Comparison of ENCODE assay signal across 14 cellular contexts in genomic region chr9:129669141-129669718, GRCh38. TPM values are rescaled to one million over a fixed set of nuclear protein-coding genes. Genes with fewer than 3 reads are reported as not detected.
DNase-seq lines count a peak whose midpoint lies in the region; ATAC-seq and TF ChIP-seq lines count a peak whose summit lies in the region.
"Had no signal": no experiment of that assay in that cellular context is flagged by ENCODE, and none has a peak within 500 bp of the region (broad histone marks: within the 10 kb centered on the region; RNA-seq: fewer than 3 reads in every experiment).

No MANE protein-coding gene starts in this region.

- H3K4me1 Mint-ChIP-seq in nephron progenitor cell: peaks cover 54% of the 10 kb centered on the region

- H3K9me3 Mint-ChIP-seq in nephron progenitor cell: no peaks in the 10 kb centered on the region

- DNase-seq in AG20443 (ENCODE audit: low spot score) (peak; percentile 86), M059J (ENCODE audit: low read depth) (peak; percentile 84), brain pericyte (ENCODE audit: low read depth, low spot score) (peak; percentile 64), nephron progenitor cell (no peak), DMS114 treated with DMSO at 0.1 percent for 48 hours (lab: John Stamatoyannopoulos, UW; ENCODE audit: unreplicated experiment) (no peak), Right ventricle myocardium inferior (ENCODE audit: missing footprints) (no peak), DMS 273 (lab: John Stamatoyannopoulos, UW; ENCODE audit: unreplicated experiment) (no peak)
- DNase-seq: activated CD4-positive, alpha-beta T cell treated with anti-CD3 and anti-CD28 coated beads, Interleukin-2, amount 50 U/mL, for 48 hours; activated effector memory CD4-positive, alpha-beta T cell treated with anti-CD3 and anti-CD28 coated beads, Interleukin-2, amount 50 U/mL, for 16 hours; HCEC 1CT; NCI-H446 treated with DMSO at 0.1 percent for 48 hours; stimulated activated CD4-positive, alpha-beta T cell treated with anti-CD3 and anti-CD28 coated beads, Interleukin-2, amount 100 ng/mL, for 24 hours had no signal

- intact Hi-C loops in Right ventricle myocardium inferior (cut with DNase I): no loop called here

- peak overlapping the region; percentile 20 for H3K4me3 Mint-ChIP-seq in nephron progenitor cell

- H3K27ac Mint-ChIP-seq in nephron progenitor cell: peak overlapping the region; percentile 32

- H3K27me3 Mint-ChIP-seq in nephron progenitor cell (ENCODE audit: low read depth, poor library complexity): peaks cover 14% of the 10 kb centered on the region

- no peak for ATAC-seq in HG02938 (IDR thresholded peaks at IDR 0.05; ENCODE audit: unreplicated experiment)
- ATAC-seq in Right ventricle myocardium inferior: no peak

- TF ChIP-seq CTCF in nephron progenitor cell (IDR thresholded peaks at IDR 0.05): no peak

- peaks cover 10% of the 10 kb centered on the region for H3K36me3 Mint-ChIP-seq in nephron progenitor cell (ENCODE audit: low read depth)

RNA-seq across cellular contexts. Expression of gene PRRX2, which starts 3.8 kb away (rescaled TPM):
- total RNA-seq in M059J (2014; rRNA removed; shearing (Covaris generic)): 0.17 and 0.20 TPM in 2 replicates
- 0.54 TPM for total RNA-seq in Right ventricle myocardium inferior

RNA-seq across cellular contexts. Expression of gene ASB6, which starts 27.3 kb away (rescaled TPM):
- total RNA-seq in M059J (2014; rRNA removed; shearing (Covaris generic)): 17.4 TPM in 2 replicates
- total RNA-seq in Right ventricle myocardium inferior: 9.3 TPM

RNA-seq across cellular contexts. Expression of gene NTMT1, which starts 43.3 kb away (rescaled TPM):
- 77.0 and 79.5 TPM in 2 replicates for total RNA-seq in M059J (2014; rRNA removed; shearing (Covaris generic))
- 72.1 TPM for total RNA-seq in Right ventricle myocardium inferior

RNA-seq across cellular contexts. Expression of gene C9orf50, which starts 48.3 kb away (rescaled TPM):
- 0.10 TPM in 1 of 2 replicates, not detected in the other for total RNA-seq in M059J (2014; rRNA removed; shearing (Covaris generic))
- not detected for total RNA-seq in Right ventricle myocardium inferior
- total RNA-seq: prostate gland had no signal

Comparison
In these comparisons a context has a peak if more than half of its experiments do, and no peak if none do; other contexts are left out.
1. DNase-seq: peak in AG20443 (single experiment), M059J (single experiment) and brain pericyte (single experiment); none in nephron progenitor cell (single experiment), DMS114 treated with DMSO at 0.1 percent for 48 hours (single experiment), Right ventricle myocardium inferior (single experiment) and DMS 273 (single experiment).